Comparison of ENCODE assay signal across 11 cellular contexts in genomic region chr7:69893915-69894314, GRCh38.
A peak's percentile ranks its signal among the peaks of the same experiment; 100 is the strongest.
DNase-seq lines count a peak whose midpoint lies in the region; TF ChIP-seq lines count a peak whose summit lies in the region.
"Had no signal": no experiment of that assay in that cellular context is flagged by ENCODE, and none has a peak within 500 bp of the region (broad histone marks: within the 10 kb centered on the region; RNA-seq: fewer than 3 reads in every experiment).

No MANE protein-coding gene starts in this region.

- no peak for TF ChIP-seq CTCF in mammary epithelial cell (conservative IDR thresholded peaks at IDR 0.05 in 1 of 2, IDR thresholded peaks at IDR 0.05 in 1 of 2; ENCODE audit: extremely low read depth in 1 of 2, insufficient read depth in 1 of 2, low read depth in 1 of 2, low read length in 2 of 2)
- TF ChIP-seq CTCF in foreskin fibroblast (IDR thresholded peaks at IDR 0.05; ENCODE audit: low read depth, low read length): peak; percentile 6

- 64% methylated on average over 3 of the region's 3 CpGs for WGBS in mammary epithelial cell (ENCODE audit: low coverage, missing lambda C conversion rate)

- no peaks in the 10 kb centered on the region for H3K36me3 ChIP-seq in mammary epithelial cell (ENCODE audit: insufficient read depth, low read length)

- BruUV-seq in mammary epithelial cell (replicated peaks; lab: Mats Ljungman, UMichigan): no TSS peak

- CTCF ChIA-PET in mammary epithelial cell (lab: Charles Lee; ENCODE audit: low non-redundant PET): no interaction called here

- H3K79me2 ChIP-seq in mammary epithelial cell (ENCODE audit: insufficient read depth, low read length): no peaks in the 10 kb centered on the region

- H3K4me1 ChIP-seq in mammary epithelial cell (ENCODE audit: insufficient read depth, low read length): no peaks in the 10 kb centered on the region

- H2AFZ ChIP-seq in mammary epithelial cell (ENCODE audit: low read depth, low read length): no peak overlapping the region

- no peaks in the 10 kb centered on the region for H3K27me3 ChIP-seq in mammary epithelial cell (ENCODE audit: insufficient read depth, low read length)

- no peaks in the 10 kb centered on the region for H4K20me1 ChIP-seq in mammary epithelial cell (ENCODE audit: insufficient read depth, low read length)

- intact Hi-C loops in mammary epithelial cell (cut with micrococcal nuclease): no loop called here

- no peak overlapping the region for H3K4me2 ChIP-seq in mammary epithelial cell (ENCODE audit: insufficient read depth, low read depth, low read length)

- in situ Hi-C loops in T47D (cut with HindIII; ENCODE audit: low pct_unique_long_range_greater_than_20kb, low sequenced_read_pairs) (no loop called here), mammary epithelial cell (cut with MboI; ENCODE audit: low sequenced_read_pairs in 2 of 2) (no loop called here)

- H3K9me3 ChIP-seq in mammary epithelial cell (replicated peaks; ENCODE audit: insufficient read depth, low read length): peaks cover 5% of the 10 kb centered on the region

- DNase-seq in T47D (ENCODE audit: low read depth in 1 of 2, low spot score in 1 of 2) (peak; percentile 21 to 56), mammary epithelial cell (no peak), NCI-H526 treated with DMSO at 0.1 percent for 48 hours (lab: John Stamatoyannopoulos, UW) (peak; percentile 20), foreskin fibroblast (peak in 1 of 2 donors; percentile 10), NCI-H510A treated with DMSO at 0.1 percent for 48 hours (lab: John Stamatoyannopoulos, UW) (no peak), epidermal melanocyte (ENCODE audit: insufficient read length, low spot score) (no peak)
- no peak for DNase-seq in activated CD4-positive, alpha-beta T cell treated with anti-CD3 and anti-CD28 coated beads, Interleukin-2, amount 50 U/mL, for 1 hour
- no peak for DNase-seq in activated T-cell treated with anti-CD3 and anti-CD28 coated beads, Interleukin-2, amount 50 U/mL, for 1 hour
- DNase-seq: activated naive CD8-positive, alpha-beta T cell treated with anti-CD3 and anti-CD28 coated beads for 36 hours; CD4-positive, CD25-positive, alpha-beta regulatory T cell had no signal

- dilution Hi-C loops in mammary epithelial cell (cut with HindIII; ENCODE audit: low sequenced_read_pairs): no loop called here

- H3K9ac ChIP-seq in mammary epithelial cell (ENCODE audit: insufficient read depth, low read length): no peak overlapping the region

- no peak overlapping the region for H3K4me3 ChIP-seq in mammary epithelial cell (replicated peaks in 1 of 3; ENCODE audit: insufficient read depth in 1 of 3, low read depth in 2 of 3, low read length in 3 of 3)
- no peak overlapping the region for H3K4me3 ChIP-seq in foreskin fibroblast (ENCODE audit: low read depth in 1 of 2, low read length in 2 of 2)

- no peak overlapping the region for H3K27ac ChIP-seq in mammary epithelial cell (ENCODE audit: insufficient read depth, low read depth, low read length)
- H3K27ac ChIP-seq: RWPE1 had no signal

Comparison
In these comparisons a context has a peak if more than half of its experiments do, and no peak if none do; other contexts are left out.
1. DNase-seq: peak in T47D (2 of 2) and NCI-H526 treated with DMSO at 0.1 percent for 48 hours (single experiment); none in mammary epithelial cell (single experiment), NCI-H510A treated with DMSO at 0.1 percent for 48 hours (single experiment), activated CD4-positive, alpha-beta T cell treated with anti-CD3 and anti-CD28 coated beads, Interleukin-2, amount 50 U/mL, for 1 hour (single experiment), activated T-cell treated with anti-CD3 and anti-CD28 coated beads, Interleukin-2, amount 50 U/mL, for 1 hour (single experiment) and epidermal melanocyte (single experiment).